Comparison of ENCODE assay signal across 8 cellular contexts in the genomic region with DNA sequence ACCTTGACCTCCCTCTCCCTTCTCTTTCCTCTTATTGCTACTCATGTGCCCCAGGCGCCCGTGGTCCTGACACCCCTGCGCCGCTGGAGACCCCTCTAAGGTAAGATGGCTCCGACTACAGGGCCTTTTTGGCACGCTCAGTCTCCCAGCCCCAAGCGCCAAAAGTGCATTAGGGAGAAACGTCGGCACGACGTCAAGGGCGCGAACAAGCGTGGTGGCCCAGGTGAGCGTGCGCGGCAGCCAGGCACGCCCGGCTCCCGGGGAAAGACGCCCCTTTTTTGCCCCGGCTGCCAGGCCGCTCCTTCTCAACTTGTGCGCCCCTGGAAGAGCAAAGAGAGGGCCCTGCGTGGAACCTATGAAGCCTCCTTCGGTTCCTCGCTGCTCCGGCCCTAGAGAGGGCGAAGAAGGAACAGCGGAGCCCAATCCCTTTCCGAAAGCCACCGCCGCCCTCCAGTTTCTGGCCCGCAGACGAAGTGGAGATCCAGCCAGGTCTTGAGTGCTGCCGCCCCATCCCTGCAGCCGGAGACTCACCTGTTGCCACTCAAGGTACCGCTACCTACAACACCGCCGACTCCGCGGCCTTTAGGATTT. TPM values are rescaled to one million over a fixed set of nuclear protein-coding genes. Genes with fewer than 3 reads are reported as not detected.
DNase-seq lines count a peak whose midpoint lies in the region; ATAC-seq, FAIRE-seq and TF ChIP-seq lines count a peak whose summit lies in the region.
"Not testable (repeated sequence)": the region's sequence is repeated elsewhere in the genome, so short reads cannot be mapped to it uniquely, and the experiment has no call there.

No MANE protein-coding gene starts in this region.

- not testable (repeated sequence) for H3K4me1 ChIP-seq in heart right ventricle, pancreas

- WGBS in heart right ventricle, 2 donors, result no CpG with 5 or more reads among the region's 42 CpGs
- no CpG with 5 or more reads among the region's 42 CpGs for WGBS in pancreas, 2 donors

- not testable (repeated sequence) for H3K9me3 ChIP-seq in heart right ventricle, pancreas

- H3K27me3 Mint-ChIP-seq in activated CD8-positive, alpha-beta T cell treated with anti-CD3 and anti-CD28 coated beads for 36 hours, result not testable (repeated sequence)

- DNase-seq in GM12891 (ENCODE audit: insufficient read length, low spot score); activated CD8-positive, alpha-beta T cell treated with anti-CD3 and anti-CD28 coated beads for 36 hours; heart right ventricle; pancreas: not testable (repeated sequence)

- not testable (repeated sequence) for H3K27me3 ChIP-seq in heart right ventricle, pancreas

- H3K27ac Mint-ChIP-seq in activated CD8-positive, alpha-beta T cell treated with anti-CD3 and anti-CD28 coated beads for 36 hours, result not testable (repeated sequence)

- not testable (repeated sequence) for H3K27ac ChIP-seq in heart right ventricle, pancreas

- not testable (repeated sequence) for TF ChIP-seq CTCF in activated CD8-positive, alpha-beta T cell treated with anti-CD3 and anti-CD28 coated beads for 36 hours (IDR thresholded peaks at IDR 0.05); heart right ventricle (IDR thresholded peaks at IDR 0.05); pancreas (IDR thresholded peaks at IDR 0.05)

- not testable (repeated sequence) for H3K9me3 Mint-ChIP-seq in activated CD8-positive, alpha-beta T cell treated with anti-CD3 and anti-CD28 coated beads for 36 hours

- not testable (repeated sequence) for H3K36me3 Mint-ChIP-seq in activated CD8-positive, alpha-beta T cell treated with anti-CD3 and anti-CD28 coated beads for 36 hours (ENCODE audit: low read depth)

- not testable (repeated sequence) for H3K4me1 Mint-ChIP-seq in activated CD8-positive, alpha-beta T cell treated with anti-CD3 and anti-CD28 coated beads for 36 hours (ENCODE audit: low read depth)

- H3K4me3 Mint-ChIP-seq in activated CD8-positive, alpha-beta T cell treated with anti-CD3 and anti-CD28 coated beads for 36 hours, result not testable (repeated sequence)

- H3K36me3 ChIP-seq in heart right ventricle, pancreas: not testable (repeated sequence)

- not testable (repeated sequence) for TF ChIP-seq POLR2A in GM12891 (IDR thresholded peaks at IDR 0.05; ENCODE audit: low read depth, low read length)

- peak; percentile 79 for FAIRE-seq in GM12891 (lab: Jason Lieb, UNC)
- not testable (repeated sequence) for FAIRE-seq in pancreas (lab: Jason Lieb, UNC)

- POLR2A ChIA-PET in activated CD8-positive, alpha-beta T cell treated with anti-CD3 and anti-CD28 coated beads for 36 hours (lab: Charles Lee), result not testable (repeated sequence)

- CTCF ChIA-PET in activated CD8-positive, alpha-beta T cell treated with anti-CD3 and anti-CD28 coated beads for 36 hours (lab: Charles Lee), result not testable (repeated sequence)

- peak overlapping the region in 3 of 10 donors; percentile 20 to 37 (median 31) for H3K4me3 ChIP-seq in heart right ventricle
- H3K4me3 ChIP-seq in pancreas, result not testable (repeated sequence)

- ATAC-seq in GM19372 (IDR thresholded peaks at IDR 0.05; ENCODE audit: low read depth, unreplicated experiment) (peak; percentile 35), GM21825 (IDR thresholded peaks at IDR 0.05; ENCODE audit: unreplicated experiment) (peak; percentile 36), HG02981 (IDR thresholded peaks at IDR 0.05; ENCODE audit: unreplicated experiment) (peak; percentile 29), HG03469 (IDR thresholded peaks at IDR 0.05; ENCODE audit: unreplicated experiment) (peak; percentile 32), heart right ventricle (peak; percentile 9 to 60 (median 38)), pancreas (peak; percentile 56 to 74 (median 64))
- peak; percentile 55 for ATAC-seq in activated CD8-positive, alpha-beta T cell treated with anti-CD3 and anti-CD28 coated beads for 36 hours

- intact Hi-C loops in activated CD8-positive, alpha-beta T cell treated with anti-CD3 and anti-CD28 coated beads for 36 hours (cut with micrococcal nuclease); heart right ventricle (cut with DNase I); pancreas (cut with DNase I): not testable (repeated sequence)

RNA-seq across cellular contexts. Expression of a gene that starts 0.3 kb away (rescaled TPM):
- 7.0 TPM for polyA plus RNA-seq in GM12891 (2012; ENCODE audit: low read depth, missing spikeins)
- 10 to 100 TPM; 40.3 to 41.4 TPM for total RNA-seq in activated CD8-positive, alpha-beta T cell treated with anti-CD3 and anti-CD28 coated beads for 36 hours
- total RNA-seq in heart right ventricle (10 to 100 TPM in 2 of 10 donors, 1 to 10 TPM in 8; 3.6 to 16.0 (median 8.5) TPM), pancreas (10 to 100 TPM in 1 of 6 donors, 1 to 10 TPM in 5; 2.8 to 11.7 (median 7.3) TPM)
- polyA plus RNA-seq in heart right ventricle (1 to 10 TPM; 5.5 to 7.5 TPM), pancreas (1 to 10 TPM; 5.8 to 6.2 TPM)
